12 cellular contexts compared by ENCODE assay signal in the genomic region with DNA sequence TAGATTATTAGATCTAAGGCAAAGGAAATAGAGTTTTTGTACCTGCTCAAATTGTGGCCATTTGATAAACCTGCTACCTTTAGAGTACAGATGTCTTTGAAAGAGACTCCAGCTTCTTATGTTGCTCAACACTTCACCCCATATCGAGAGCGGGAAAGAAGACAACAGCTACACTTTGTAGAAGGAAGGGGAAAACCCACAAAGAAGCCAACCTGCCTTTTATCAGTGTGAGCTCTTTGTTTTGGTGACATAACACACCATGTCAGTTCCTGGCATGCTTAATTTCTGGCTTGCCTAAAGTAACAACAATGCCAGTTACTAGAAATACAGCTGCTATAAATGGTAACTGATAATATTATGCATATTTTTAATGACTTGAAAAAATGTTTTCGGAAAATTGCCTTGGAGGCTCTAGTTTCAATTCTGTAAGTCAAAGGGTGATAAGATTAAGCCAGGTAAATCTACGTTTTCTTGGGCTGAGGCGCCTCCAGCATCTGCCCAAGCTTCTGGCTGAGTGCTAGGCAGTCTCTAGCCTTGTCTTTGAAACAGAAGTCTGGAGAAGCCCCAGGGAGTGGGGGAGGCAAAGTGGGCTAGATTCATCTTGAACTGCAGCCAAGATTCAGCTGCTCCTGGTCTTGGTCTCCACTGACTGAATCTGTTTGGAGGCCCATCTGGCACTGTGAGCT.
DNase-seq lines count a peak whose midpoint lies in the region; ATAC-seq and TF ChIP-seq lines count a peak whose summit lies in the region.
"Had no signal": no experiment of that assay in that cellular context is flagged by ENCODE, and none has a peak within 500 bp of the region (broad histone marks: within the 10 kb centered on the region; RNA-seq: fewer than 3 reads in every experiment).

No MANE protein-coding gene starts in this region.

- peak; percentile 87 for ATAC-seq in CD8-positive, alpha-beta T cell
- peak; percentile 91 for ATAC-seq in T-helper 17 cell

- H3K27ac Mint-ChIP-seq in CD8-positive, alpha-beta T cell = peak overlapping the region; percentile 91
- H3K27ac Mint-ChIP-seq in T-helper 17 cell (peak overlapping the region; percentile 96), brain (peak overlapping the region in 4 of 5 experiments; percentile 30 to 89 (median 44))

- H3K27ac ChIP-seq in CD8-positive, alpha-beta T cell (ENCODE audit: low read depth, low read length) = peak overlapping the region; percentile 54
- no peak overlapping the region for H3K27ac ChIP-seq in esophagus squamous epithelium

- H3K36me3 ChIP-seq in BE2C (no peaks in the 10 kb centered on the region), esophagus squamous epithelium (no peaks in the 10 kb centered on the region)
- no peaks in the 10 kb centered on the region for H3K36me3 ChIP-seq in CD8-positive, alpha-beta T cell (ENCODE audit: insufficient read depth, low read length)

- CTCF ChIA-PET in CD8-positive, alpha-beta T cell (lab: Charles Lee) = interaction anchor here (0.9 to 2.5 kb wide), 13 partner anchors 9 to 325 kb away, joined by 3 to 10 read pairs (median 4); no protein-coding TSS in a partner anchor

- DNase-seq in BE2C = peak; percentile 88
- peak in 4 of 7 experiments; percentile 22 to 52 (median 28) for DNase-seq in CD8-positive, alpha-beta T cell
- DNase-seq in T-helper 17 cell = no peak
- no peak for DNase-seq in esophagus squamous epithelium (lab: John Stamatoyannopoulos, UW)
- DNase-seq in C1 segment of cervical spinal cord (lab: John Stamatoyannopoulos, UW) = no peak
- no peak for DNase-seq in cerebellar nuclear complex (lab: John Stamatoyannopoulos, UW)
- DNase-seq: activated CD8-positive, alpha-beta memory T cell treated with anti-CD3 and anti-CD28 coated beads, Interleukin-2, amount 50 U/mL, for 4 hours; Calu3; erythroblast; NCI-H1417 treated with DMSO at 0.1 percent for 48 hours; substantia nigra had no signal

- POLR2A ChIA-PET in CD8-positive, alpha-beta T cell (lab: Charles Lee) = interaction anchor here (0.9 to 4.2 kb wide), 12 partner anchors 9 to 248 kb away, joined by 3 to 16 read pairs (median 4); no protein-coding TSS in a partner anchor

- TF ChIP-seq CTCF in BE2C (IDR thresholded peaks at IDR 0.05; ENCODE audit: low read depth, low read length) = no peak
- TF ChIP-seq CTCF in CD8-positive, alpha-beta T cell (IDR thresholded peaks at IDR 0.05) = no peak
- TF ChIP-seq CTCF in brain (conservative IDR thresholded peaks at IDR 0.05) = no peak
- no peak for TF ChIP-seq CTCF in esophagus squamous epithelium (IDR thresholded peaks at IDR 0.05)

- H3K4me3 Mint-ChIP-seq in CD8-positive, alpha-beta T cell = peak overlapping the region; percentile 55
- H3K4me3 Mint-ChIP-seq in T-helper 17 cell (peak overlapping the region; percentile 76), brain (no peak overlapping the region)

- no peaks in the 10 kb centered on the region for H3K9me3 ChIP-seq in BE2C
- H3K9me3 ChIP-seq in CD8-positive, alpha-beta T cell (ENCODE audit: low read length) = no peaks in the 10 kb centered on the region
- H3K9me3 ChIP-seq in T-helper 17 cell (ENCODE audit: control insufficient read depth, low read length, poor library complexity, severe bottlenecking) = no peaks in the 10 kb centered on the region
- H3K9me3 ChIP-seq in esophagus squamous epithelium = no peaks in the 10 kb centered on the region

- H3K9me3 Mint-ChIP-seq in CD8-positive, alpha-beta T cell = no peaks in the 10 kb centered on the region
- H3K9me3 Mint-ChIP-seq in brain = no peaks in the 10 kb centered on the region

- WGBS in esophagus squamous epithelium, 2 donors = 15 to 17% methylated on average over 5 of the region's 5 CpGs

- intact Hi-C loops in CD8-positive, alpha-beta T cell (cut with DNase I, micrococcal nuclease) = loop anchor here (2.0 to 5.0 kb wide), 5 partner anchors 13 to 318 kb away; no protein-coding TSS in a partner anchor
- intact Hi-C loops in esophagus squamous epithelium (cut with DNase I) = no loop called here

- H3K36me3 Mint-ChIP-seq in CD8-positive, alpha-beta T cell = no peaks in the 10 kb centered on the region
- no peaks in the 10 kb centered on the region for H3K36me3 Mint-ChIP-seq in T-helper 17 cell (ENCODE audit: low read depth)
- no peaks in the 10 kb centered on the region for H3K36me3 Mint-ChIP-seq in brain

- no peak for TF ChIP-seq POLR2A in esophagus squamous epithelium (IDR thresholded peaks at IDR 0.05)

- H3K27me3 ChIP-seq in BE2C (no peaks in the 10 kb centered on the region), esophagus squamous epithelium (no peaks in the 10 kb centered on the region)
- no peaks in the 10 kb centered on the region for H3K27me3 ChIP-seq in CD8-positive, alpha-beta T cell (ENCODE audit: insufficient read depth, low read length)

- H3K4me3 ChIP-seq in BE2C (ENCODE audit: low read depth, low read length) (no peak overlapping the region), esophagus squamous epithelium (no peak overlapping the region)
- peak overlapping the region; percentile 10 for H3K4me3 ChIP-seq in CD8-positive, alpha-beta T cell (ENCODE audit: low read depth, low read length)

- peaks cover 40% of the 10 kb centered on the region for H3K4me1 ChIP-seq in BE2C
- peaks cover 50% of the 10 kb centered on the region for H3K4me1 ChIP-seq in CD8-positive, alpha-beta T cell (ENCODE audit: insufficient read depth, low read length)
- peaks cover 0 to 25% (median 0%) of the 10 kb centered on the region in 3 donors for H3K4me1 ChIP-seq in esophagus squamous epithelium

- peaks cover 69% of the 10 kb centered on the region for H3K4me1 Mint-ChIP-seq in CD8-positive, alpha-beta T cell (ENCODE audit: low read depth)
- peaks cover 40% of the 10 kb centered on the region for H3K4me1 Mint-ChIP-seq in T-helper 17 cell
- peaks cover 65% of the 10 kb centered on the region for H3K4me1 Mint-ChIP-seq in brain

- H3K27me3 Mint-ChIP-seq in CD8-positive, alpha-beta T cell (ENCODE audit: low read depth) = no peaks in the 10 kb centered on the region
- H3K27me3 Mint-ChIP-seq in T-helper 17 cell (no peaks in the 10 kb centered on the region), brain (no peaks in the 10 kb centered on the region)

Comparison
In these comparisons a context has a peak if more than half of its experiments do, and no peak if none do; other contexts are left out.
1. DNase-seq: peak in BE2C (single experiment) and CD8-positive, alpha-beta T cell (4 of 7); none in T-helper 17 cell (0 of 3), esophagus squamous epithelium (single experiment), C1 segment of cervical spinal cord (0 of 14) and cerebellar nuclear complex (0 of 2).
2. H3K27ac Mint-ChIP-seq: peak in every context shown above with its lines; median percentile 96 in T-helper 17 cell; 91 in CD8-positive, alpha-beta T cell; 44 in brain.
3. H3K4me3 Mint-ChIP-seq: peak in CD8-positive, alpha-beta T cell (single experiment) and T-helper 17 cell (single experiment); none in brain (0 of 5).